In genomic region chr11:17389205-17389956, GRCh38 we compare ENCODE assay signal across 8 cellular contexts. TPM values are rescaled to one million over a fixed set of nuclear protein-coding genes. Genes with fewer than 3 reads are reported as not detected.
A peak's percentile ranks its signal among the peaks of the same experiment; 100 is the strongest.
DNase-seq lines count a peak whose midpoint lies in the region; ATAC-seq and TF ChIP-seq lines count a peak whose summit lies in the region.

No MANE protein-coding gene starts in this region.

- H3K4me3 ChIP-seq in WERI-Rb-1 (ENCODE audit: low read depth, low read length) (peak overlapping the region; percentile 62), breast epithelium (peak overlapping the region; percentile 38 to 76 (median 56))

- DNase-seq in NCI-H2029 (lab: John Stamatoyannopoulos, UW) (peak; percentile 89), WERI-Rb-1 (peak; percentile 87), breast epithelium (ENCODE audit: low spot score in 2 of 2) (peak; percentile 75 to 80), iris pigment epithelial cell (ENCODE audit: low read depth) (peak; percentile 32), middle frontal gyrus (ENCODE audit: extremely low spot score, low spot score) (no peak)
- peak; percentile 66 to 73 for DNase-seq in stimulated activated CD4-positive, alpha-beta T cell treated with anti-CD3 and anti-CD28 coated beads, Interleukin-15, amount 100 ng/mL, for 1 hour (ENCODE audit: low read depth in 1 of 2, low spot score in 1 of 2)

- H3K27ac ChIP-seq in WERI-Rb-1, result peak overlapping the region; percentile 81
- peak overlapping the region; percentile 80 to 81 for H3K27ac ChIP-seq in breast epithelium

- TF ChIP-seq CTCF in GM12873 (IDR thresholded peaks at IDR 0.05; ENCODE audit: insufficient read depth, low read depth, low read length, missing control alignments), result peak; percentile 58
- TF ChIP-seq CTCF in WERI-Rb-1 (IDR thresholded peaks at IDR 0.05; ENCODE audit: low read depth, low read length), result peak; percentile 81
- peak in 1 of 3 donors; percentile 60 for TF ChIP-seq CTCF in breast epithelium (IDR thresholded peaks at IDR 0.05)

- intact Hi-C loops in breast epithelium (cut with DNase I; ENCODE audit: low total_unique reads), result loop anchor here (5.0 kb wide), 1 partner anchor 113 kb away; no protein-coding TSS in a partner anchor

- no peak for TF ChIP-seq POLR2A in breast epithelium (IDR thresholded peaks at IDR 0.05)

- peak; percentile 70 for ATAC-seq in HG02885 (IDR thresholded peaks at IDR 0.05; ENCODE audit: poor library complexity, unreplicated experiment)

- H3K27me3 ChIP-seq in WERI-Rb-1 (ENCODE audit: insufficient read depth, low read depth, severe bottlenecking) (no peaks in the 10 kb centered on the region), breast epithelium (no peaks in the 10 kb centered on the region)

- H3K4me1 ChIP-seq in breast epithelium, result no peaks in the 10 kb centered on the region

- H3K36me3 ChIP-seq in WERI-Rb-1 (peaks cover 6% of the 10 kb centered on the region), breast epithelium (no peaks in the 10 kb centered on the region)

- no peaks in the 10 kb centered on the region for H3K9me3 ChIP-seq in WERI-Rb-1 (ENCODE audit: severe bottlenecking)
- no peaks in the 10 kb centered on the region for H3K9me3 ChIP-seq in breast epithelium

RNA-seq across cellular contexts. Expression of gene KCNJ11, which starts 0.9 kb away (rescaled TPM):
- 1 to 10 TPM in 2 of 3 donors, under 1 TPM in 1; 0.80 to 5.0 (median 4.9) TPM for total RNA-seq in breast epithelium

RNA-seq across cellular contexts. Expression of gene NCR3LG1, which starts 37.8 kb away (rescaled TPM):
- total RNA-seq in breast epithelium, result 1 to 10 TPM; 2.9 to 5.0 (median 4.3) TPM
